In genomic region chr17:40696651-40697072, GRCh38 we compare ENCODE assay signal across 16 cellular contexts. TPM values are rescaled to one million over a fixed set of nuclear protein-coding genes. Genes with fewer than 3 reads are reported as not detected.
DNase-seq lines count a peak whose midpoint lies in the region; ATAC-seq and TF ChIP-seq lines count a peak whose summit lies in the region.
"Had no signal": no experiment of that assay in that cellular context is flagged by ENCODE, and none has a peak within 500 bp of the region (broad histone marks: within the 10 kb centered on the region; RNA-seq: fewer than 3 reads in every experiment).

No MANE protein-coding gene starts in this region.

- TF ChIP-seq CTCF in breast epithelium (IDR thresholded peaks at IDR 0.05) (no peak), lower lobe of right lung (IDR thresholded peaks at IDR 0.05) (no peak)

- no peak overlapping the region for H3K4me3 ChIP-seq in breast epithelium
- no peak overlapping the region for H3K4me3 ChIP-seq in lower lobe of right lung
- H3K4me3 ChIP-seq: gastroesophageal sphincter had no signal

- intact Hi-C loops in breast epithelium (cut with DNase I; ENCODE audit: low total_unique reads): no loop called here
- intact Hi-C loops in lower lobe of right lung (cut with DNase I): no loop called here

- TF ChIP-seq POLR2A in breast epithelium (IDR thresholded peaks at IDR 0.05): no peak

- DNase-seq in H4 (ENCODE audit: low spot score) (peak; percentile 48), breast epithelium (ENCODE audit: low spot score in 2 of 2) (no peak), lower lobe of right lung (no peak), NCI-H226 (no peak), HPDE6-E6E7 (ENCODE audit: extremely low spot score) (no peak)
- DNase-seq: activated CD4-positive, CD25-positive, alpha-beta regulatory T cell; activated CD8-positive, alpha-beta memory T cell treated with anti-CD3 and anti-CD28 coated beads, Interleukin-2, amount 10 ng/mL, durations not matched to agents 7 days and 5 days; activated effector memory CD4-positive, alpha-beta T cell treated with Interleukin-2 at 50 U/mL for 16 hours; amniotic stem cell; cerebellar nuclear complex had no signal

- H3K27me3 ChIP-seq in breast epithelium: no peaks in the 10 kb centered on the region
- no peaks in the 10 kb centered on the region for H3K27me3 ChIP-seq in lower lobe of right lung (ENCODE audit: low read depth)

- H3K36me3 ChIP-seq in breast epithelium (no peaks in the 10 kb centered on the region), lower lobe of right lung (no peaks in the 10 kb centered on the region)
- H3K36me3 ChIP-seq: gastroesophageal sphincter had no signal

- ATAC-seq in lower lobe of right lung (peak; percentile 56 to 62), GM18498 (IDR thresholded peaks at IDR 0.05; ENCODE audit: unreplicated experiment) (no peak)
- ATAC-seq: activated CD8-positive, alpha-beta memory T cell treated with anti-CD3 and anti-CD28 coated beads, Interleukin-2, amount 10 ng/mL, durations not matched to agents 7 days and 5 days; gastroesophageal sphincter had no signal

- H3K27ac ChIP-seq in breast epithelium: peak overlapping the region; percentile 41 to 58
- no peak overlapping the region for H3K27ac ChIP-seq in lower lobe of right lung
- H3K27ac ChIP-seq: gastroesophageal sphincter, RWPE1 had no signal

- H3K9me3 ChIP-seq in breast epithelium (no peaks in the 10 kb centered on the region), lower lobe of right lung (no peaks in the 10 kb centered on the region)
- H3K9me3 ChIP-seq: gastroesophageal sphincter had no signal

- H3K4me1 ChIP-seq in breast epithelium: peaks cover 0 to 6% of the 10 kb centered on the region in 2 donors
- H3K4me1 ChIP-seq in lower lobe of right lung: peaks cover 12% of the 10 kb centered on the region

RNA-seq across cellular contexts. Expression of gene KRT24, which starts 6.9 kb away (rescaled TPM):
- not detected in 2 replicates for total RNA-seq in H4 (2014; rRNA removed; shearing (Covaris generic))
- total RNA-seq in breast epithelium: not detected
- total RNA-seq in lower lobe of right lung: not detected
- total RNA-seq: activated CD8-positive, alpha-beta memory T cell treated with anti-CD3 and anti-CD28 coated beads, Interleukin-2, amount 10 ng/mL, durations not matched to agents 7 days and 5 days; B cell; mesenteric fat pad; neural crest cell had no signal

RNA-seq across cellular contexts. Expression of gene KRT222, which starts 31.7 kb away (rescaled TPM):
- 0.06 TPM in 1 of 2 replicates, not detected in the other for total RNA-seq in H4 (2014; rRNA removed; shearing (Covaris generic))
- total RNA-seq in breast epithelium (1 to 10 TPM in 2 of 3 donors, under 1 TPM in 1; 0.80 to 1.3 (median 1.0) TPM), lower lobe of right lung (1.3 TPM)
- total RNA-seq: activated CD8-positive, alpha-beta memory T cell treated with anti-CD3 and anti-CD28 coated beads, Interleukin-2, amount 10 ng/mL, durations not matched to agents 7 days and 5 days; B cell had no signal

RNA-seq across cellular contexts. Expression of gene SMARCE1, which starts 49.0 kb away (rescaled TPM):
- 68.5 and 92.5 TPM in 2 replicates for total RNA-seq in H4 (2014; rRNA removed; shearing (Covaris generic))
- 100 to 1,000 TPM in 1 of 3 donors, 10 to 100 TPM in 2; 91.4 to 122 (median 98.4) TPM for total RNA-seq in breast epithelium
- 83.6 TPM for total RNA-seq in lower lobe of right lung

RNA-seq across cellular contexts. Expression of gene KRT25, which starts 58.5 kb away (rescaled TPM):
- total RNA-seq in H4 (2014; rRNA removed; shearing (Covaris generic)): not detected in 2 replicates
- not detected for total RNA-seq in breast epithelium
- not detected for total RNA-seq in lower lobe of right lung
- total RNA-seq: activated CD8-positive, alpha-beta memory T cell treated with anti-CD3 and anti-CD28 coated beads, Interleukin-2, amount 10 ng/mL, durations not matched to agents 7 days and 5 days; B cell; gastroesophageal sphincter; mesenteric fat pad; neural crest cell had no signal
